1 cellular context compared by ENCODE assay signal in the genomic region with DNA sequence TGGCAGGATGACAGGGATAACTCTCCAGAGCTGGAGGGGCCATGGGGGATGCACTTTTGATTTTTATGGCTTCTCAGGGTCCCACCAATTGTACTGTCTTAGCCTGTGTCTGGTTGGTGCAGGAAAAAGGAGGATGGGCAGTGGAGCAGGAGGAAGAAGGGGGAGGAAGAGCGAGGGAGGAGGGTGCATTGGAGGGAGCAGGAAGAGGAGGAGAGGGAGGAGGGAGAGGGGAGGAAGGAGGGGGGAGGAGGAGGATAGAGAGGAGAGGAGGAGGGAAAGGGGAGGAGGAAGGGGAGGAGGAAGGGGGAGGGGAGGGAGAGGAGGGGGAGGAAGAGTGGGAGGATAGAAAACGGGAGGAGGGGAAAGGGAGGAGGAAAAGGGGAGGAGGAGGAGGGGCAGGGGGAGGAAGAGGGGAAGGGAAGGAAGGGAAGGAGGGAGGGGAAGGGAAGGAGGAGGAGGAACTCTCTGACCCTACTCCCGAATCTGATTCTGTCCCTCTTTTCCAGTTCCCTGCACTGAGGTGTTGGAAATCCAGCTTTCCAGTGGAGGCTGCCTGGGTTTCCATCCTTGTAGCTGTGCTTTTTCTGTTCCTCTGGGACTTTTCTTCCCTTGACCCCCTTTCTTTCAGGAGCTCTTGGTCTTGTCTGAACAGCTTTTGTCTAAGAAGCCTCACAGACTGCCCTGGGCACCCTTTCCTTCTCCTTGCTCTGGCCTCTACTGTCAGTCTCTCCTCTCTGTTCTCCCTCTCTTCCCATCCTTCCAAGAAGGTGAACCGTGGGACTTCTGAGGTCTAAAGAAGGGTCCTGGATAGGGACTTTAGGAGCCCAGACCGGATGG.
TF ChIP-seq lines count a peak whose summit lies in the region.

No MANE protein-coding gene starts in this region.

TF ChIP-seq in GM23338, 12 proteins besides CTCF, POLR2A, EP300 and RAD21 (continued from another document):
- TF ChIP-seq, protein P1, sequence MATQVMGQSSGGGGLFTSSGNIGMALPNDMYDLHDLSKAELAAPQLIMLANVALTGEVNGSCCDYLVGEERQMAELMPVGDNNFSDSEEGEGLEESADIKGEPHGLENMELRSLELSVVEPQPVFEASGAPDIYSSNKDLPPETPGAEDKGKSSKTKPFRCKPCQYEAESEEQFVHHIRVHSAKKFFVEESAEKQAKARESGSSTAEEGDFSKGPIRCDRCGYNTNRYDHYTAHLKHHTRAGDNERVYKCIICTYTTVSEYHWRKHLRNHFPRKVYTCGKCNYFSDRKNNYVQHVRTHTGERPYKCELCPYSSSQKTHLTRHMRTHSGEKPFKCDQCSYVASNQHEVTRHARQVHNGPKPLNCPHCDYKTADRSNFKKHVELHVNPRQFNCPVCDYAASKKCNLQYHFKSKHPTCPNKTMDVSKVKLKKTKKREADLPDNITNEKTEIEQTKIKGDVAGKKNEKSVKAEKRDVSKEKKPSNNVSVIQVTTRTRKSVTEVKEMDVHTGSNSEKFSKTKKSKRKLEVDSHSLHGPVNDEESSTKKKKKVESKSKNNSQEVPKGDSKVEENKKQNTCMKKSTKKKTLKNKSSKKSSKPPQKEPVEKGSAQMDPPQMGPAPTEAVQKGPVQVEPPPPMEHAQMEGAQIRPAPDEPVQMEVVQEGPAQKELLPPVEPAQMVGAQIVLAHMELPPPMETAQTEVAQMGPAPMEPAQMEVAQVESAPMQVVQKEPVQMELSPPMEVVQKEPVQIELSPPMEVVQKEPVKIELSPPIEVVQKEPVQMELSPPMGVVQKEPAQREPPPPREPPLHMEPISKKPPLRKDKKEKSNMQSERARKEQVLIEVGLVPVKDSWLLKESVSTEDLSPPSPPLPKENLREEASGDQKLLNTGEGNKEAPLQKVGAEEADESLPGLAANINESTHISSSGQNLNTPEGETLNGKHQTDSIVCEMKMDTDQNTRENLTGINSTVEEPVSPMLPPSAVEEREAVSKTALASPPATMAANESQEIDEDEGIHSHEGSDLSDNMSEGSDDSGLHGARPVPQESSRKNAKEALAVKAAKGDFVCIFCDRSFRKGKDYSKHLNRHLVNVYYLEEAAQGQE (IDR thresholded peaks at IDR 0.05; ENCODE audit: unreplicated experiment): no peak
- no peak for TF ChIP-seq JUNB (IDR thresholded peaks at IDR 0.05; ENCODE audit: unreplicated experiment)
- no peak for TF ChIP-seq ZNF114 (CRISPR knock-in tag; IDR thresholded peaks at IDR 0.05)
